In the genomic region with DNA sequence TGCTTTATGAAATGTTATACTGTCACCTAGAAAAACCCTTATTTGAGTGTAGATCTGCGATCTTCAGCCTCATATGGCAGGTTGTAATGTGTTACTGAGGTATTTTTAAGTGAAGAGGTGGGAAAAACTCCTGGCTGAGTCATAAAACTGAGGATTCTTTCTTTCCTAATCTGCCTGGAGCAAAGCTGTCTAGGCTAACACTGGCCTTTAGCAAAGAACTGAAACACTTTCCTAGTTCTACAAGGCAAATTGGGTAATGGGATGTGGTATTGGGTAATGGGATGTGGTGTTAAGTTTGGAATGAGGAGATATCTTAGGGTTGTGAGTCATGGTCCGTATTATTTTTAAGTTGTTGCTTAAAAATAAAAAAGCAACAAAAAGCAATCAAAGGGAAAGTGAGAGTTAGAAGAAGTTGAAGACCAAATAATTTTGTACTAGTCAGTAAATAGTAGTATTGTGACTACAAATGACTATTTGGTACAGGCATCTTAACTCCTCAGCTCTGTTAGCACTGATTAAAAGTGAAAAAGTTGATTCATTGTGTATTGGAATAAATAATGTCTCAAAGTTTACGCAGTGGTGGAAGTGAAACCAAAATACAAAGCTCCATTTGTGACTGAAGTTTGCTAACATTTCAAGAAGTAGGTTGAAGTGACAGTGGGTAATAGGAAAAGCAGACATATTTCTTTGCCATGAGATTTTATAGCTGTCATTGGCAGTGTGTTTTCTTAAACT, we compare ENCODE assay signal across 8 cellular contexts.
A peak's percentile ranks its signal among the peaks of the same experiment; 100 is the strongest.
DNase-seq lines count a peak whose midpoint lies in the region; ATAC-seq, FAIRE-seq and TF ChIP-seq lines count a peak whose summit lies in the region.

No MANE protein-coding gene starts in this region.

- intact Hi-C loops in activated T-helper 1 cell treated with anti-CD3 and anti-CD28 coated beads, Interleukin-12 subunit alpha, Interleukin-12 subunit beta, Interleukin-2, Interleukin-4 antibody, amounts not matched to agents 30 ng/mL and 10 ng/mL and 1 ng/mL, durations not matched to agents 14 hours and 24 hours and 36 hours (cut with micrococcal nuclease), result loop anchor here (2.0 to 5.0 kb wide), 4 partner anchors 38 to 919 kb away; no protein-coding TSS in a partner anchor

- peaks cover 29% of the 10 kb centered on the region for H3K4me1 Mint-ChIP-seq in activated T-helper 1 cell treated with anti-CD3 and anti-CD28 coated beads, Interleukin-12 subunit alpha, Interleukin-12 subunit beta, Interleukin-2, Interleukin-4 antibody, amounts not matched to agents 30 ng/mL and 10 ng/mL and 1 ng/mL, durations not matched to agents 14 hours and 24 hours and 36 hours (ENCODE audit: low read depth)
- peaks cover 8% of the 10 kb centered on the region for H3K4me1 Mint-ChIP-seq in osteocyte (ENCODE audit: unreplicated experiment)

- H3K9me3 Mint-ChIP-seq in activated T-helper 1 cell treated with anti-CD3 and anti-CD28 coated beads, Interleukin-12 subunit alpha, Interleukin-12 subunit beta, Interleukin-2, Interleukin-4 antibody, amounts not matched to agents 30 ng/mL and 10 ng/mL and 1 ng/mL, durations not matched to agents 14 hours and 24 hours and 36 hours, result no peaks in the 10 kb centered on the region
- H3K9me3 Mint-ChIP-seq in osteocyte (ENCODE audit: unreplicated experiment), result no peaks in the 10 kb centered on the region

- H3K27ac Mint-ChIP-seq in activated T-helper 1 cell treated with anti-CD3 and anti-CD28 coated beads, Interleukin-12 subunit alpha, Interleukin-12 subunit beta, Interleukin-2, Interleukin-4 antibody, amounts not matched to agents 30 ng/mL and 10 ng/mL and 1 ng/mL, durations not matched to agents 14 hours and 24 hours and 36 hours, result peak overlapping the region; percentile 76
- H3K27ac Mint-ChIP-seq in osteocyte (ENCODE audit: unreplicated experiment), result peak overlapping the region; percentile 25

- peak overlapping the region; percentile 24 for H3K4me3 Mint-ChIP-seq in activated T-helper 1 cell treated with anti-CD3 and anti-CD28 coated beads, Interleukin-12 subunit alpha, Interleukin-12 subunit beta, Interleukin-2, Interleukin-4 antibody, amounts not matched to agents 30 ng/mL and 10 ng/mL and 1 ng/mL, durations not matched to agents 14 hours and 24 hours and 36 hours
- H3K4me3 Mint-ChIP-seq in osteocyte (ENCODE audit: unreplicated experiment), result no peak overlapping the region

- no peak for DNase-seq in GM18507 (ENCODE audit: extremely low spot score, insufficient read length, low read depth)
- no peak for DNase-seq in activated T-helper 1 cell treated with anti-CD3 and anti-CD28 coated beads, Interleukin-12 subunit alpha, Interleukin-12 subunit beta, Interleukin-2, Interleukin-4 antibody, amounts not matched to agents 30 ng/mL and 10 ng/mL and 1 ng/mL, durations not matched to agents 14 hours and 24 hours and 36 hours (ENCODE audit: low spot score)
- no peak for DNase-seq in osteocyte (ENCODE audit: extremely low spot score, unreplicated experiment)
- DNase-seq in C1 segment of cervical spinal cord (lab: John Stamatoyannopoulos, UW), result no peak
- no peak for DNase-seq in inferior parietal cortex (ENCODE audit: extremely low spot score)
- no peak for DNase-seq in coronary artery (ENCODE audit: low spot score)

- peak; percentile 69 for ATAC-seq in HG03095 (IDR thresholded peaks at IDR 0.05; ENCODE audit: unreplicated experiment)
- no peak for ATAC-seq in HG03139 (IDR thresholded peaks at IDR 0.05; ENCODE audit: unreplicated experiment)

- no peaks in the 10 kb centered on the region for H3K27me3 Mint-ChIP-seq in activated T-helper 1 cell treated with anti-CD3 and anti-CD28 coated beads, Interleukin-12 subunit alpha, Interleukin-12 subunit beta, Interleukin-2, Interleukin-4 antibody, amounts not matched to agents 30 ng/mL and 10 ng/mL and 1 ng/mL, durations not matched to agents 14 hours and 24 hours and 36 hours (ENCODE audit: insufficient read depth)
- no peaks in the 10 kb centered on the region for H3K27me3 Mint-ChIP-seq in osteocyte (ENCODE audit: unreplicated experiment)

- no peak for TF ChIP-seq CTCF in osteocyte (IDR thresholded peaks at IDR 0.05)
- no peak for TF ChIP-seq CTCF in coronary artery (IDR thresholded peaks at IDR 0.05)

- H3K27ac ChIP-seq in coronary artery, result peak overlapping the region in 1 of 2 donors; percentile 41

- no peaks in the 10 kb centered on the region for H3K36me3 Mint-ChIP-seq in activated T-helper 1 cell treated with anti-CD3 and anti-CD28 coated beads, Interleukin-12 subunit alpha, Interleukin-12 subunit beta, Interleukin-2, Interleukin-4 antibody, amounts not matched to agents 30 ng/mL and 10 ng/mL and 1 ng/mL, durations not matched to agents 14 hours and 24 hours and 36 hours (ENCODE audit: low read depth)
- H3K36me3 Mint-ChIP-seq in osteocyte (ENCODE audit: unreplicated experiment), result no peaks in the 10 kb centered on the region

- FAIRE-seq in GM18507 (lab: Jason Lieb, UNC), result peak; percentile 60

- no peak overlapping the region for H3K4me3 ChIP-seq in coronary artery
